In the genomic region with DNA sequence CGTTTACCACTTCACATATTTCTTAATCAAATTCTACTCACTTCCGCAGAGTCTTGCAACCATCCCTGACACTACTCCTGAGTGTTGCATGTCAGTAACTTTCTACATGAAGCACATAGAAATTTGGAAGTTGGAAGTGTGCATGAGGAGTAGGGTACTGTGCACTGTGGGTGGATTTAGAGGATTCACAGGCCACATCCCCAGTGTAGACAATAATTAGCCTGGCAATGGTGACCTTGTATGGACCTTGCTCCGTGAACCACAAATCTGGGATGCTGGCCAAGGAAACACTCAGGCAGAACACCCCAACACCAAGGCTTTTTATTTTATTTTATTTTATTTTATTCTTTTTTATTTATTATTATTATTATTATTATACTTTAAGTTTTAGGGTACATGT, we compare ENCODE assay signal across 23 cellular contexts.
"Had no signal": no experiment of that assay in that cellular context is flagged by ENCODE, and none has a peak within 500 bp of the region (broad histone marks: within the 10 kb centered on the region; RNA-seq: fewer than 3 reads in every experiment).

No MANE protein-coding gene starts in this region.

- H3K9me3 ChIP-seq: lower lobe of right lung, neutrophil, pancreas, thoracic aorta, upper lobe of left lung had no signal

- H3K4me1 Mint-ChIP-seq: immature natural killer cell; natural killer cell; stimulated activated memory B cell treated with anti-CD40 and anti-IgM and Interleukin-4, amounts not matched to agents 10 μg/mL and 1 μg/mL and 100 μg/mL, for 72 hours had no signal

- H3K27ac ChIP-seq: coronary artery, esophagus muscularis mucosa, foreskin keratinocyte, gastroesophageal sphincter, heart right ventricle, left lung, lower lobe of right lung, neutrophil, pancreas, right atrium auricular region, sigmoid colon, spleen, thoracic aorta, tibial nerve, upper lobe of left lung had no signal

- DNase-seq: foreskin keratinocyte; glutamatergic neuron; heart right ventricle; hippocampal formation; immature natural killer cell; islet precursor cell; left lung; lower lobe of right lung; natural killer cell; pancreas; sigmoid colon; spleen; stimulated activated CD4-positive, alpha-beta T cell treated with anti-CD3 and anti-CD28 coated beads, Interleukin-4, amount 100 ng/mL, for 4 hours; stimulated activated naive CD8-positive, alpha-beta T cell treated with anti-CD3 and anti-CD28 coated beads, Interleukin-15, Interleukin-2, amounts not matched to agents 100 U/mL and 50 U/mL, for 24 hours; upper lobe of left lung had no signal

- H3K27me3 Mint-ChIP-seq: stimulated activated memory B cell treated with anti-CD40 and anti-IgM and Interleukin-4, amounts not matched to agents 10 μg/mL and 1 μg/mL and 100 μg/mL, for 72 hours had no signal

- H3K4me1 ChIP-seq: esophagus muscularis mucosa, foreskin keratinocyte, gastroesophageal sphincter, left lung, lower lobe of right lung, pancreas, right atrium auricular region, sigmoid colon, spleen, tibial nerve, upper lobe of left lung had no signal

- H3K27ac Mint-ChIP-seq: immature natural killer cell; natural killer cell; stimulated activated memory B cell treated with anti-CD40 and anti-IgM and Interleukin-4, amounts not matched to agents 10 μg/mL and 1 μg/mL and 100 μg/mL, for 72 hours had no signal

- H3K36me3 Mint-ChIP-seq: immature natural killer cell; natural killer cell; stimulated activated memory B cell treated with anti-CD40 and anti-IgM and Interleukin-4, amounts not matched to agents 10 μg/mL and 1 μg/mL and 100 μg/mL, for 72 hours had no signal

- H3K4me3 Mint-ChIP-seq: immature natural killer cell; natural killer cell; stimulated activated memory B cell treated with anti-CD40 and anti-IgM and Interleukin-4, amounts not matched to agents 10 μg/mL and 1 μg/mL and 100 μg/mL, for 72 hours had no signal

- H3K36me3 ChIP-seq: esophagus muscularis mucosa, gastroesophageal sphincter, heart right ventricle, left lung, lower lobe of right lung, neutrophil, pancreas, right atrium auricular region, sigmoid colon, spleen, thoracic aorta, tibial nerve, upper lobe of left lung had no signal

- H3K27me3 ChIP-seq: esophagus muscularis mucosa, foreskin keratinocyte, left lung, pancreas, right atrium auricular region, sigmoid colon, spleen, tibial nerve, upper lobe of left lung had no signal

- H3K4me3 ChIP-seq: coronary artery, esophagus muscularis mucosa, gastroesophageal sphincter, heart right ventricle, left lung, lower lobe of right lung, pancreas, right atrium auricular region, sigmoid colon, spleen, thoracic aorta, tibial nerve, upper lobe of left lung had no signal

- ATAC-seq: foreskin keratinocyte; gastroesophageal sphincter; heart right ventricle; left lung; lower lobe of right lung; natural killer cell; pancreas; stimulated activated memory B cell treated with anti-CD40 and anti-IgM and Interleukin-4, amounts not matched to agents 10 μg/mL and 1 μg/mL and 100 μg/mL, for 72 hours; stimulated activated naive CD8-positive, alpha-beta T cell treated with anti-CD3 and anti-CD28 coated beads, Interleukin-15, Interleukin-2, amounts not matched to agents 100 U/mL and 50 U/mL, for 24 hours had no signal
